Comparison of ENCODE assay signal across 33 cellular contexts in the genomic region with DNA sequence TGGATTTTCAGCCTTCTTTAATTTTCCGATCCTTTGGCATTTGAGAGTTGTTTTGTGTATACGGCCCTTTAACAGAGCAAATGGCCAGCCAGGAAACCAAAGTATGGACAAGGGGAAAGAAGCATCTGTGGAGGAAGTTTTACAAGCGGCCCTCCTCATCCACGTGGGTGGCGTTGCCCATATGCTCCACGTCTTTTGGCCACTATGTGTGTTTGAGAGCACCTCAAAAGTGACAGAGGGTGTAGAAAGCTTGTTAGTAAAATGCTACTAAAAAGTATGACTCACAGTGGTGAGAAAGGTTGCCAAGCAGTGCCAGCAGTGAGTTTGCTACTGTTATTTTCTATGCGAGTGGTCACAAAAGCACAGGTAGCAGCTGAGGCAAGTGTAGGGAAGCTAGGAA.
"Had no signal": no experiment of that assay in that cellular context is flagged by ENCODE, and none has a peak within 500 bp of the region (broad histone marks: within the 10 kb centered on the region; RNA-seq: fewer than 3 reads in every experiment).

No MANE protein-coding gene starts in this region.

- H3K27me3 ChIP-seq: MG63 had no signal

- H3K36me3 ChIP-seq: MG63 had no signal

- H3K4me3 ChIP-seq: MG63 had no signal

- DNase-seq: Karpas-422, Kasumi-1, MG63, MM.1S, MV-4-11, NCI-H1048, NCI-H1092, NCI-H1092 treated with DMSO at 0.1 percent for 48 hours, NCI-H1105 treated with DMSO at 0.1 percent for 48 hours, NCI-H1417, NCI-H1417 treated with DMSO at 0.1 percent for 48 hours, NCI-H1436, NCI-H1436 treated with DMSO at 0.1 percent for 48 hours, NCI-H146, NCI-H1694, NCI-H1694 treated with DMSO at 0.1 percent for 48 hours, NCI-H187, NCI-H187 treated with DMSO at 0.1 percent for 48 hours, NCI-H1930, NCI-H2029, NCI-H2029 treated with DMSO at 0.1 percent for 48 hours, NCI-H2081, NCI-H2081 treated with DMSO at 0.1 percent for 48 hours, NCI-H2107, NCI-H2171, NCI-H2171 treated with DMSO at 0.1 percent for 48 hours, NCI-H2227 treated with DMSO at 0.1 percent for 48 hours, NCI-H226, NCI-H345, NCI-H446, NCI-H446 treated with DMSO at 0.1 percent for 48 hours, NCI-H510A, NCI-H510A treated with DMSO at 0.1 percent for 48 hours had no signal
